15 cellular contexts compared by ENCODE assay signal in genomic region chr16:71781741-71782140, GRCh38. TPM values are rescaled to one million over a fixed set of nuclear protein-coding genes. Genes with fewer than 3 reads are reported as not detected.
DNase-seq lines count a peak whose midpoint lies in the region; ATAC-seq and TF ChIP-seq lines count a peak whose summit lies in the region.
"Had no signal": no experiment of that assay in that cellular context is flagged by ENCODE, and none has a peak within 500 bp of the region (broad histone marks: within the 10 kb centered on the region; RNA-seq: fewer than 3 reads in every experiment).

No MANE protein-coding gene starts in this region.

- TF ChIP-seq CTCF in fibroblast of villous mesenchyme (IDR thresholded peaks at IDR 0.05; ENCODE audit: insufficient read depth, low read depth, low read length) = no peak
- no peak for TF ChIP-seq CTCF in gastroesophageal sphincter (IDR thresholded peaks at IDR 0.05)

- no peak overlapping the region for H2BK12ac ChIP-seq in trophoblast cell (ENCODE audit: low read length)

- no peak overlapping the region for H2BK5ac ChIP-seq in trophoblast cell (ENCODE audit: low read depth, low read length, poor library complexity)

- H3K9me3 ChIP-seq in GM23248 (ENCODE audit: low read depth) = no peaks in the 10 kb centered on the region
- H3K9me3 ChIP-seq in T-helper 17 cell (ENCODE audit: control insufficient read depth, low read length, poor library complexity, severe bottlenecking) = no peaks in the 10 kb centered on the region
- peaks cover 2% of the 10 kb centered on the region for H3K9me3 ChIP-seq in trophoblast cell (ENCODE audit: insufficient read depth, low read depth, low read length)
- H3K9me3 ChIP-seq in HAP-1 = no peaks in the 10 kb centered on the region
- no peaks in the 10 kb centered on the region for H3K9me3 ChIP-seq in gastroesophageal sphincter
- H3K9me3 ChIP-seq: stomach had no signal

- 17 to 21% methylated on average over 3 of the region's 3 CpGs for WGBS in GM23248 (ENCODE audit: low coverage in 1 of 2, low lambda C conversion rate in 2 of 2, missing lambda C conversion rate in 2 of 2), 2 experiments
- WGBS in trophoblast cell (ENCODE audit: extremely low coverage, insufficient coverage, insufficient read length) = no CpG with 5 or more reads among the region's 3 CpGs
- WGBS in gastroesophageal sphincter (ENCODE audit: low coverage in 1 of 2), 2 donors = 25 to 26% methylated on average over 3 of the region's 3 CpGs

- H3K4me2 ChIP-seq in GM23248 (ENCODE audit: unreplicated experiment) = peak overlapping the region; percentile 10
- peak overlapping the region; percentile 22 for H3K4me2 ChIP-seq in trophoblast cell (ENCODE audit: low read length)

- no peaks in the 10 kb centered on the region for H3K79me1 ChIP-seq in trophoblast cell (ENCODE audit: low read length)

- H3F3A ChIP-seq in GM23248 (ENCODE audit: insufficient read depth) = peaks cover 13% of the 10 kb centered on the region

- H3K27ac ChIP-seq in GM23248 (no peak overlapping the region; the same call in 1 of the 2 replicates), trophoblast cell (ENCODE audit: low read depth, low read length) (no peak overlapping the region), gastroesophageal sphincter (no peak overlapping the region)
- H3K27ac ChIP-seq: skin epidermis, stomach had no signal

- ATAC-seq in T-helper 17 cell = no peak
- ATAC-seq in gastroesophageal sphincter = no peak
- no peak for ATAC-seq in GM21367 (IDR thresholded peaks at IDR 0.05; ENCODE audit: unreplicated experiment)

- H3K27me3 ChIP-seq in GM23248 (replicated peaks; ENCODE audit: insufficient read depth) = no peaks in the 10 kb centered on the region
- no peaks in the 10 kb centered on the region for H3K27me3 ChIP-seq in trophoblast cell (ENCODE audit: insufficient read depth, low read length)
- H3K27me3 ChIP-seq in HAP-1 (ENCODE audit: low read depth) = no peaks in the 10 kb centered on the region
- no peaks in the 10 kb centered on the region for H3K27me3 ChIP-seq in gastroesophageal sphincter
- H3K27me3 ChIP-seq: stomach had no signal

- H3K4me1 ChIP-seq in GM23248 (ENCODE audit: insufficient read depth) = peaks cover 9% of the 10 kb centered on the region
- peaks cover 3 to 4% of the 10 kb centered on the region in 2 experiments for H3K4me1 ChIP-seq in trophoblast cell (ENCODE audit: control insufficient read depth in 1 of 2, insufficient read depth in 2 of 2, low read length in 2 of 2)
- H3K4me1 ChIP-seq in HAP-1 = 0 out of 2 replicates have a peak, but pooled peaks cover 5% of the 10 kb centered on the region
- peaks cover 0 to 51% (median 0%) of the 10 kb centered on the region in 3 donors for H3K4me1 ChIP-seq in gastroesophageal sphincter

- H4K8ac ChIP-seq in trophoblast cell (ENCODE audit: low read depth, low read length) = no peak overlapping the region

- in situ Hi-C loops in GM23248 (cut with MboI) (no loop called here), HAP-1 (cut with MboI; ENCODE audit: low sequenced_read_pairs) (no loop called here)

- peak overlapping the region; percentile 79 for H3K27ac Mint-ChIP-seq in T-helper 17 cell

- H3K9me2 ChIP-seq in GM23248 (ENCODE audit: insufficient read depth) = no peaks in the 10 kb centered on the region

- H3K36me3 ChIP-seq in GM23248 (ENCODE audit: low read depth) (no peaks in the 10 kb centered on the region; the same call in 1 of the 2 replicates), trophoblast cell (ENCODE audit: control insufficient read depth in 1 of 2, insufficient read depth in 2 of 2, low read length in 2 of 2) (peaks cover 20 to 21% of the 10 kb centered on the region in 2 experiments), HAP-1 (replicated peaks) (peaks cover 16% of the 10 kb centered on the region), gastroesophageal sphincter (peaks cover 0 to 30% of the 10 kb centered on the region in 2 donors)

- no peak overlapping the region for H4K12ac ChIP-seq in trophoblast cell (ENCODE audit: low read depth, low read length)

- H3K4ac ChIP-seq in trophoblast cell (ENCODE audit: low read depth, low read length) = no peak overlapping the region

- H3K18ac ChIP-seq in trophoblast cell (ENCODE audit: low read length) = no peak overlapping the region

- peaks cover 100% of the 10 kb centered on the region for H3K79me2 ChIP-seq in GM23248 (ENCODE audit: insufficient read depth)
- no peaks in the 10 kb centered on the region for H3K79me2 ChIP-seq in trophoblast cell (ENCODE audit: control insufficient read depth, insufficient read depth, low read length, poor library complexity)

- DNase-seq in GM23248 (peak; percentile 44), T-helper 17 cell (no peak), fibroblast of villous mesenchyme (ENCODE audit: low read depth) (peak; percentile 13), trophoblast cell (peak in 1 of 2 donors; percentile 73), HAP-1 (ENCODE audit: low spot score in 2 of 2) (no peak), SKM-1 (lab: John Stamatoyannopoulos, UW; ENCODE audit: unreplicated experiment) (no peak)
- DNase-seq: activated gamma-delta T cell treated with Interleukin-2 at 50 U/mL for 16 hours; CD8-positive, alpha-beta memory T cell; central memory CD4-positive, alpha-beta T cell; hippocampal formation; MM.1S; stomach had no signal

- H2AK5ac ChIP-seq in trophoblast cell (ENCODE audit: low read length) = no peak overlapping the region

- no peak overlapping the region for H4K91ac ChIP-seq in trophoblast cell (ENCODE audit: low read depth, low read length)

- H3K9ac ChIP-seq in GM23248 = no peak overlapping the region
- H3K9ac ChIP-seq in trophoblast cell (ENCODE audit: low read length) = no peak overlapping the region

- no peak overlapping the region for H2AFZ ChIP-seq in GM23248
- no peak overlapping the region for H2AFZ ChIP-seq in trophoblast cell (ENCODE audit: insufficient read depth, low read length, poor library complexity)

- H3K36me3 Mint-ChIP-seq in T-helper 17 cell (ENCODE audit: low read depth) = peaks cover 4% of the 10 kb centered on the region

- no peak for TF ChIP-seq EP300 in gastroesophageal sphincter (IDR thresholded peaks at IDR 0.05)

- no peaks in the 10 kb centered on the region for H3K27me3 Mint-ChIP-seq in T-helper 17 cell
- H3K27me3 Mint-ChIP-seq: CD8-positive, alpha-beta memory T cell had no signal

- H2BK120ac ChIP-seq in trophoblast cell (ENCODE audit: insufficient read depth, low read length, poor library complexity) = no peak overlapping the region

- H3K14ac ChIP-seq in trophoblast cell (ENCODE audit: low read length) = no peak overlapping the region

- H3K23ac ChIP-seq in trophoblast cell (ENCODE audit: low read length) = no peak overlapping the region

- 0 out of 2 replicates have a peak, but pooled peaks cover 3% of the 10 kb centered on the region for H4K20me1 ChIP-seq in GM23248 (ENCODE audit: insufficient read depth)

- TF ChIP-seq POLR2A in gastroesophageal sphincter (IDR thresholded peaks at IDR 0.05) = no peak

- no peak overlapping the region for H3K4me3 ChIP-seq in GM23248
- H3K4me3 ChIP-seq in fibroblast of villous mesenchyme (ENCODE audit: low read depth, low read length) = no peak overlapping the region
- H3K4me3 ChIP-seq in trophoblast cell (ENCODE audit: low read depth, low read length) = no peak overlapping the region
- no peak overlapping the region for H3K4me3 ChIP-seq in HAP-1
- H3K4me3 ChIP-seq in gastroesophageal sphincter = no peak overlapping the region
- H3K4me3 ChIP-seq: skin epidermis, stomach had no signal

- peaks cover 26% of the 10 kb centered on the region for H3K4me1 Mint-ChIP-seq in T-helper 17 cell

- no peak overlapping the region for H3K4me3 Mint-ChIP-seq in T-helper 17 cell
- H3K4me3 Mint-ChIP-seq: CD8-positive, alpha-beta memory T cell had no signal

RNA-seq across cellular contexts. Expression of gene AP1G1, which starts 26.9 kb away (rescaled TPM):
- 51.8 and 80.6 TPM in 2 replicates for total RNA-seq in GM23248 (2014; rRNA removed; shearing (Covaris generic))
- polyA plus RNA-seq in GM23248 (2016; fragmentation: Nextera tagmentation; extraction: Ambion mirVana) = 25.8 and 26.2 TPM in 2 replicates
- total RNA-seq in T-helper 17 cell (100 to 1,000 TPM; 150 to 160 TPM), fibroblast of villous mesenchyme (82.5 and 117 TPM in 2 replicates), gastroesophageal sphincter (10 to 100 TPM; 43.7 to 66.2 (median 57.1) TPM)
- 65.1 and 66.3 TPM in 2 replicates for polyA plus RNA-seq in trophoblast cell (2013)

RNA-seq across cellular contexts. Expression of gene PHLPP2, which starts 57.2 kb away (rescaled TPM):
- 6.3 and 7.1 TPM in 2 replicates for total RNA-seq in GM23248 (2014; rRNA removed; shearing (Covaris generic))
- 2.6 and 2.7 TPM in 2 replicates for polyA plus RNA-seq in GM23248 (2016; fragmentation: Nextera tagmentation; extraction: Ambion mirVana)
- 10 to 100 TPM in 1 of 2 donors, 1 to 10 TPM in 1; 9.3 to 10.2 TPM for total RNA-seq in T-helper 17 cell
- total RNA-seq in fibroblast of villous mesenchyme = 13.2 and 17.3 TPM in 2 replicates
- polyA plus RNA-seq in trophoblast cell (2013) = 3.4 and 4.0 TPM in 2 replicates
- total RNA-seq in gastroesophageal sphincter = 10 to 100 TPM; 16.0 to 21.1 (median 18.2) TPM

Comparison
In these comparisons a context has a peak if more than half of its experiments do, and no peak if none do; other contexts are left out.
1. DNase-seq: peak in GM23248 (single experiment) and fibroblast of villous mesenchyme (single experiment); none in T-helper 17 cell (0 of 3), HAP-1 (0 of 2) and SKM-1 (single experiment).